11 cellular contexts compared by ENCODE assay signal in the genomic region with DNA sequence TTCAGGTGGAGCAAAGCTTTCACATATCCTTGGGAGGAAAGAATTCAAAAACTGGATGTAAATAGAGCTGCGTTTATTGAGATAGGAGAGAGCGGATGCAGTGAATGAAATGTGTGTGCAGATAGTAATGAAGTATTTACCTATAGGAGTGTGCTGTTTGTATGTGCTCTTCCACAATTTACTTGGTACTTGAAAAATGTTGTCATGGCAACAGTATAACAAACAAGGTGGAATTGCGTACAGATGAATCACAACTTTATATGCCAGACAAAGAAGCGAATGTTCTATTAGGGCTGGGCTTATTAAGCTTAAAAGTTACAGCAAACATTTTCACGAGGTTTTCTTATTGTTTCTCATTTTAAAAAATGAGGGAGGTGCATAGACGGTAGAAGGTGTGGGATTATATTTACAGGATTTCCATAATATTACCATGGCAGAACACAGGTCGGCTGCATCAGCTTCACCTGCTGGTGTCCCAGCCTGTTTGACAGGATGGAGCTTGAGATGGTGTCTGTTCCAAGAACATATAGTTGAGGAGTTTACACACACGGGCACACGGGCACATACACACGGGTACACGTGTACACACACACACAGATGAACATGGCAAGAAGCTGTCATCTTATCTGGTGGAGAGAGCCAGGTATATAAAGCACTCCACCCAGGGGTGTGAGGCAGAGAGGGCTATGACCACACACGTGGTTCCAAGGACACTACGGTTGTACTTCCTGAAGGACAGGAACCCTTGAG.
DNase-seq lines count a peak whose midpoint lies in the region; ATAC-seq lines count a peak whose summit lies in the region.
"Had no signal": no experiment of that assay in that cellular context is flagged by ENCODE, and none has a peak within 500 bp of the region (broad histone marks: within the 10 kb centered on the region; RNA-seq: fewer than 3 reads in every experiment).

No MANE protein-coding gene starts in this region.

- H2BK5ac ChIP-seq in mesendoderm (ENCODE audit: low read length), result no peak overlapping the region

- H3K4me1 ChIP-seq in adipocyte (ENCODE audit: control insufficient read depth, insufficient read depth, low read length) (peaks cover 25% of the 10 kb centered on the region), mesendoderm (ENCODE audit: control insufficient read depth, low read depth, low read length) (no peaks in the 10 kb centered on the region)

- H3K36me3 ChIP-seq in adipocyte (ENCODE audit: control insufficient read depth, insufficient read depth, low read length, severe bottlenecking) (no peaks in the 10 kb centered on the region), mesendoderm (ENCODE audit: control insufficient read depth, insufficient read depth, low read length) (no peaks in the 10 kb centered on the region)

- no peak overlapping the region for H2AK5ac ChIP-seq in mesendoderm (ENCODE audit: low read length)

- H3K9me3 ChIP-seq in adipocyte (ENCODE audit: control insufficient read depth, low read length), result no peaks in the 10 kb centered on the region

- H2BK120ac ChIP-seq in mesendoderm (ENCODE audit: low read depth, low read length), result no peak overlapping the region

- no peak overlapping the region for H4K8ac ChIP-seq in mesendoderm (ENCODE audit: low read depth, low read length)

- H3K9me3 Mint-ChIP-seq in activated naive CD4-positive, alpha-beta T cell treated with anti-CD3 and anti-CD28 coated beads, Interleukin-2, amount 10 ng/mL, durations not matched to agents 7 days and 5 days, result no peaks in the 10 kb centered on the region
- H3K9me3 Mint-ChIP-seq: dendritic cell treated with granulocyte-macrophage colony-stimulating factor and Interleukin-4, amounts not matched to agents 40 ng/mL and 50 ng/mL, for 4 days; nephron progenitor cell had no signal

- no peak overlapping the region for H3K4ac ChIP-seq in mesendoderm (ENCODE audit: low read depth, low read length)

- H3K27me3 ChIP-seq in adipocyte (replicated peaks; ENCODE audit: control insufficient read depth, insufficient read depth, low read length) (peaks cover 13% of the 10 kb centered on the region), mesendoderm (ENCODE audit: insufficient read depth, low read length, poor library complexity) (peaks cover 8% of the 10 kb centered on the region)

- H2BK15ac ChIP-seq in mesendoderm (replicated peaks; ENCODE audit: low read depth), result no peak overlapping the region

- DNase-seq in EH (ENCODE audit: low read depth) (peak; percentile 59), NCI-H1436 treated with DMSO at 0.1 percent for 48 hours (lab: John Stamatoyannopoulos, UW) (peak; percentile 86), adipocyte (ENCODE audit: low read depth) (peak; percentile 31), mesendoderm (peak; percentile 22), mucosa of gallbladder (ENCODE audit: low spot score) (no peak)
- DNase-seq in activated naive CD4-positive, alpha-beta T cell treated with anti-CD3 and anti-CD28 coated beads, Interleukin-2, amount 10 ng/mL, durations not matched to agents 7 days and 5 days, result no peak
- DNase-seq: nephron progenitor cell; stimulated activated naive CD8-positive, alpha-beta T cell treated with anti-CD3 and anti-CD28 coated beads, Interleukin-15, Interleukin-2, amounts not matched to agents 100 U/mL and 50 U/mL, for 24 hours had no signal

- CTCF ChIA-PET in activated naive CD4-positive, alpha-beta T cell treated with anti-CD3 and anti-CD28 coated beads, Interleukin-2, amount 10 ng/mL, durations not matched to agents 7 days and 5 days (lab: Charles Lee), result no interaction called here

- H3K18ac ChIP-seq in mesendoderm (ENCODE audit: low read length), result no peak overlapping the region

- peaks cover 31% of the 10 kb centered on the region for H3K27me3 Mint-ChIP-seq in activated naive CD4-positive, alpha-beta T cell treated with anti-CD3 and anti-CD28 coated beads, Interleukin-2, amount 10 ng/mL, durations not matched to agents 7 days and 5 days

- peaks cover 9% of the 10 kb centered on the region for H3K4me1 Mint-ChIP-seq in activated naive CD4-positive, alpha-beta T cell treated with anti-CD3 and anti-CD28 coated beads, Interleukin-2, amount 10 ng/mL, durations not matched to agents 7 days and 5 days

- no peaks in the 10 kb centered on the region for H3K79me1 ChIP-seq in mesendoderm (ENCODE audit: low read length)

- no peak overlapping the region for H3K27ac Mint-ChIP-seq in activated naive CD4-positive, alpha-beta T cell treated with anti-CD3 and anti-CD28 coated beads, Interleukin-2, amount 10 ng/mL, durations not matched to agents 7 days and 5 days
- H3K27ac Mint-ChIP-seq: dendritic cell treated with granulocyte-macrophage colony-stimulating factor and Interleukin-4, amounts not matched to agents 40 ng/mL and 50 ng/mL, for 4 days; nephron progenitor cell had no signal

- 100% methylated on average over 1 of the region's 13 CpGs for WGBS in mesendoderm (ENCODE audit: extremely low coverage, insufficient coverage, low lambda C conversion rate)

- no peak overlapping the region for H4K5ac ChIP-seq in mesendoderm (ENCODE audit: low read length)

- no peak for ATAC-seq in GM19328 (IDR thresholded peaks at IDR 0.05; ENCODE audit: unreplicated experiment)
- no peak for ATAC-seq in HG03025 (IDR thresholded peaks at IDR 0.05; ENCODE audit: low FRiP score, unreplicated experiment)
- ATAC-seq: stimulated activated naive CD8-positive, alpha-beta T cell treated with anti-CD3 and anti-CD28 coated beads, Interleukin-15, Interleukin-2, amounts not matched to agents 100 U/mL and 50 U/mL, for 24 hours had no signal

- H3K4me2 ChIP-seq in mesendoderm (ENCODE audit: low read length), result no peak overlapping the region

- H3K79me2 ChIP-seq in mesendoderm (ENCODE audit: control insufficient read depth, insufficient read depth, low read length), result no peaks in the 10 kb centered on the region

- H3K23ac ChIP-seq in mesendoderm (ENCODE audit: low read length), result no peak overlapping the region

- H3K9ac ChIP-seq in adipocyte (ENCODE audit: low read length), result no peak overlapping the region
- H3K9ac ChIP-seq in mesendoderm (ENCODE audit: low read length), result no peak overlapping the region

- no peaks in the 10 kb centered on the region for H3K36me3 Mint-ChIP-seq in activated naive CD4-positive, alpha-beta T cell treated with anti-CD3 and anti-CD28 coated beads, Interleukin-2, amount 10 ng/mL, durations not matched to agents 7 days and 5 days

- H3K56ac ChIP-seq in mesendoderm (ENCODE audit: low read length), result no peak overlapping the region

- no peak overlapping the region for H3K4me3 Mint-ChIP-seq in activated naive CD4-positive, alpha-beta T cell treated with anti-CD3 and anti-CD28 coated beads, Interleukin-2, amount 10 ng/mL, durations not matched to agents 7 days and 5 days
- H3K4me3 Mint-ChIP-seq: dendritic cell treated with granulocyte-macrophage colony-stimulating factor and Interleukin-4, amounts not matched to agents 40 ng/mL and 50 ng/mL, for 4 days; nephron progenitor cell had no signal

- H3K27ac ChIP-seq in mesendoderm (ENCODE audit: low read depth, low read length), result no peak overlapping the region

- no peak overlapping the region for H3K4me3 ChIP-seq in adipocyte (ENCODE audit: low read length)
- H3K4me3 ChIP-seq in mesendoderm (ENCODE audit: low read length), result no peak overlapping the region

Comparison
In these comparisons a context has a peak if more than half of its experiments do, and no peak if none do; other contexts are left out.
1. DNase-seq: peak in EH (single experiment), NCI-H1436 treated with DMSO at 0.1 percent for 48 hours (single experiment), adipocyte (single experiment) and mesendoderm (single experiment); none in mucosa of gallbladder (single experiment) and activated naive CD4-positive, alpha-beta T cell treated with anti-CD3 and anti-CD28 coated beads, Interleukin-2, amount 10 ng/mL, durations not matched to agents 7 days and 5 days (single experiment).